In the genomic region with DNA sequence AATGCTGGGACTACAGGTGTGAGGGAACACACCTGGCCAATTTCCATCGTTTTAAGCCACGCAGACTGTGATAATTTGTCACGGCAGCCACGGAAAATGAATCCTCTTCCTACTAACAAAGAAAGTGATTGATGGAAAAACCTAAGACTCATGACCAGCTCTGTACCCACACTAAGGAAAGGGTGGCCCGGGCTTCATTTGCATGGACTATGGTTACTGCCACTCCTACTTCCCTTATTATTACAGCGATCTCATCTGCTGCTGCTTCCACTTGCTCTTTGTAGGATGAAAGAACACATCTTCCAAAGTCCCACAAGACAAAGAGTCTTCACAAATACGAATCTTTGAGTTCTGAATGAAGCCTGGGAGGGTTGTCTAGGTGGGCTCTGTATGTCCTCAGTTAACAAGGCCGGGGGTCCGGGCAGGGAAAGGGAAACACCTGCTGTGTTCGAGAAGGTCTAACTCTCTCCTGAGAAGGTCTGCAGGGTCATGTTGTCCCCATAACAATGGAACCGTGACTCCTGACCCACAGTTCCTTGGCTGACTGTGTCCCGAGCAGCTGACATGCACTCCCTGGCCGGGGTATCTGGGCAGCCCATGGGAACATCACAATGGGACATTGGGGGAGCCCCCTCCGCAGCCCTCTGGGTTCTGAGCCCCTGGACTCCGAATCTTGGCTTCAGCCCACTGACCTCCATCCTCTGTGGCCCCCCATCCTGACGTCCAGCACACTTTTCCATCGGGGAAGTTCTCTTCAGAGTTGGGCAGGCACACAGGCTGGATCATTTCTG, we compare ENCODE assay signal across 1 cellular context.
TF ChIP-seq lines count a peak whose summit lies in the region.

No MANE protein-coding gene starts in this region.

TF ChIP-seq in GM12878, 131 proteins besides CTCF, POLR2A, EP300 and RAD21:
- TF ChIP-seq FOXK2 (IDR thresholded peaks at IDR 0.05): no peak
- TF ChIP-seq SMC3 (IDR thresholded peaks at IDR 0.05; ENCODE audit: borderline replicate concordance, low read length): no peak
- no peak for TF ChIP-seq NRF1 (conservative IDR thresholded peaks at IDR 0.05; ENCODE audit: low read depth, low read length)
- TF ChIP-seq PRDM15 (CRISPR knock-in tag; IDR thresholded peaks at IDR 0.05): no peak
- no peak for TF ChIP-seq ZNF24 (IDR thresholded peaks at IDR 0.05)
- no peak for TF ChIP-seq NBN (IDR thresholded peaks at IDR 0.05)
- no peak for TF ChIP-seq BRCA1 (IDR thresholded peaks at IDR 0.05; ENCODE audit: low read depth, low read length)
- no peak for TF ChIP-seq SMARCA5 (IDR thresholded peaks at IDR 0.05)
- no peak for TF ChIP-seq ZNF217 (IDR thresholded peaks at IDR 0.05)
- no peak for TF ChIP-seq CREM (IDR thresholded peaks at IDR 0.05; ENCODE audit: low read depth)
- TF ChIP-seq ESRRA (IDR thresholded peaks at IDR 0.05; ENCODE audit: low read length): no peak
- TF ChIP-seq HDAC6 (IDR thresholded peaks at IDR 0.05; ENCODE audit: unreplicated experiment): no peak
- no peak for TF ChIP-seq ZBTB33 (IDR thresholded peaks at IDR 0.05)
- no peak for TF ChIP-seq CEBPZ (IDR thresholded peaks at IDR 0.05; ENCODE audit: low read depth, low read length)
- TF ChIP-seq POU2F2 (IDR thresholded peaks at IDR 0.05; ENCODE audit: borderline replicate concordance, low read depth, low read length): no peak
- no peak for TF ChIP-seq SUPT20H (IDR thresholded peaks at IDR 0.05; ENCODE audit: borderline replicate concordance, control insufficient read depth, low read depth, low read length)
- TF ChIP-seq RCOR1 (conservative IDR thresholded peaks at IDR 0.05; ENCODE audit: low read depth, low read length): no peak
TF ChIP-seq in GM12878: peak in this region for 0.
